In the genomic region with DNA sequence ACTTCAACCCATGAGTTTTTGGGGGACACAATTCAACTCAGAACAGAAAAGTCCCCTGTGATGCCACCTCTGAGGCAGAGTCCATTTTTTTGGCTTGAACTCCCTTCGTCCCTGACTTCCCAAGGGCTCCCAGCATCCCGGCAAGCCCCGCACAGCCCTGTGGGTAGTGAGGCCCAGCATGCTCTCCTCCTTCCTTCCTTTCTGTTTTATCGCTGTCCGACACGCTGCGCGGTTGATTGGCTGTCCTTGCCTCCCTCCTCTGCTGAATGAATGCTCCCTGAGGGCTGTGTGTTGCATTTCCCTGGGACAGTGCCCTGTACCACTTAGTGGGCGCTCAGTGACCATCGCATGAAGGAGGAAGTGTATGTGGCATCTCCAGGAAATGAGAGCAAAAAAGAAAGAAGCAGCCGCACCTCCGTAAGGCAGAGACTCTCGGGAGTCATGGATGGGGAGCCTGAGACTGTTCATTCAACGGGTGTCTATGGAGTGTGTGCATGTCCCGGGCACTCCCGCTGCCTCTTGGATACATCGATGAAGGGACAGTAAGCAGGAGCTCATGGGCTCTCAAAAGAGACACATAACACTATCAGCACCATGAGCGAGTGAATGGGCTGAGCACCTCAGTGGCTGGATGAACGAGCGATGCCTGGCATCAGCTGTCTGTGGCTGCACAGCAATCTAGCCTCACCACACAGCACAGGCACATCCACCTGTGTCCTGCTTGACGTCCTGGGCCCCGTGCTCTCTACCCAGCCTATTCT, we compare ENCODE assay signal across 30 cellular contexts. TPM values are rescaled to one million over a fixed set of nuclear protein-coding genes. Genes with fewer than 3 reads are reported as not detected.
A peak's percentile ranks its signal among the peaks of the same experiment; 100 is the strongest.
DNase-seq lines count a peak whose midpoint lies in the region; ATAC-seq, FAIRE-seq and TF ChIP-seq lines count a peak whose summit lies in the region.
"Had no signal": no experiment of that assay in that cellular context is flagged by ENCODE, and none has a peak within 500 bp of the region (broad histone marks: within the 10 kb centered on the region; RNA-seq: fewer than 3 reads in every experiment).

No MANE protein-coding gene starts in this region.

- H2AK5ac ChIP-seq in H1 (ENCODE audit: low read depth, low read length), result peak overlapping the region; percentile 13; the same call in 1 of the 2 replicates

- peaks cover 0 to 1% (median 0%) of the 10 kb centered on the region in 3 donors for H3K4me1 Mint-ChIP-seq in IgD-negative memory B cell
- peaks cover 0 to 2% of the 10 kb centered on the region in 2 donors for H3K4me1 Mint-ChIP-seq in effector memory CD8-positive, alpha-beta T cell (ENCODE audit: low read depth in 2 of 2)

- H2BK20ac ChIP-seq in H1 (ENCODE audit: low read length), result no peak overlapping the region

- H3K14ac ChIP-seq in H1 (ENCODE audit: insufficient read length), result no peak overlapping the region

- no peak for TF ChIP-seq POLR2A in H1 (IDR thresholded peaks at IDR 0.05; ENCODE audit: control extremely low read depth in 1 of 2, low read depth in 2 of 2, low read length in 2 of 2)
- TF ChIP-seq POLR2A in spleen (IDR thresholded peaks at IDR 0.05), result no peak

- ATAC-seq in right cardiac atrium (no peak), upper lobe of right lung (no peak)
- no peak for ATAC-seq in effector memory CD8-positive, alpha-beta T cell (replicated peaks)
- ATAC-seq: GM12878, HCT116, PC-3 had no signal

- H3K9me3 ChIP-seq in right cardiac atrium (ENCODE audit: control insufficient read depth, low read length) (no peaks in the 10 kb centered on the region), right atrium auricular region (no peaks in the 10 kb centered on the region), H1 (ENCODE audit: insufficient read depth in 2 of 2, low read depth in 1 of 2, low read length in 1 of 2) (no peaks in the 10 kb centered on the region), spleen (no peaks in the 10 kb centered on the region), upper lobe of right lung (no peaks in the 10 kb centered on the region)

- TF ChIP-seq EP300 in H1 (IDR thresholded peaks at IDR 0.05; ENCODE audit: borderline replicate concordance in 1 of 2, low read depth in 2 of 2, low read length in 2 of 2), result no peak

- no peak for TF ChIP-seq CTCF in right atrium auricular region (IDR thresholded peaks at IDR 0.05)
- TF ChIP-seq CTCF in H1 (IDR thresholded peaks at IDR 0.05; ENCODE audit: control extremely low read depth in 1 of 3, insufficient read depth in 1 of 3, low read depth in 1 of 3, low read length in 3 of 3), result no peak
- no peak for TF ChIP-seq CTCF in spleen (IDR thresholded peaks at IDR 0.05 in 8 of 11, conservative IDR thresholded peaks at IDR 0.05 in 3 of 11)
- TF ChIP-seq CTCF in upper lobe of right lung (IDR thresholded peaks at IDR 0.05), result no peak

- H3K36me3 ChIP-seq in right atrium auricular region (no peaks in the 10 kb centered on the region), H1 (ENCODE audit: control insufficient read depth in 2 of 4, insufficient read depth in 4 of 4, low read length in 3 of 4) (no peaks in the 10 kb centered on the region), spleen (no peaks in the 10 kb centered on the region), upper lobe of right lung (no peaks in the 10 kb centered on the region)

- H3K4me3 Mint-ChIP-seq in IgD-negative memory B cell, result no peak overlapping the region
- no peak overlapping the region for H3K4me3 Mint-ChIP-seq in effector memory CD8-positive, alpha-beta T cell
- H3K4me3 Mint-ChIP-seq: CD8-positive, alpha-beta memory T cell had no signal

- H3K27me3 ChIP-seq in right cardiac atrium (ENCODE audit: control insufficient read depth, insufficient read depth) (no peaks in the 10 kb centered on the region), right atrium auricular region (no peaks in the 10 kb centered on the region), H1 (replicated peaks in 1 of 4; ENCODE audit: control insufficient read depth in 3 of 4, extremely low read depth in 1 of 4, insufficient read depth in 3 of 4, low read length in 3 of 4) (peaks cover 3 to 21% (median 20%) of the 10 kb centered on the region in 4 experiments; a peak in 6 of 7 replicates), spleen (replicated peaks in 1 of 7) (peaks cover 0 to 93% (median 25%) of the 10 kb centered on the region in 7 donors), upper lobe of right lung (peaks cover 56% of the 10 kb centered on the region)

- no peak overlapping the region for H2BK5ac ChIP-seq in H1 (ENCODE audit: low read depth, low read length)

- POLR2A ChIA-PET in H1 (lab: Charles Lee; ENCODE audit: partially characterized antibody), result no interaction called here

- no peak overlapping the region for H3K27ac ChIP-seq in right cardiac atrium (ENCODE audit: low read length)
- H3K27ac ChIP-seq in right atrium auricular region, result no peak overlapping the region
- no peak overlapping the region for H3K27ac ChIP-seq in H1 (ENCODE audit: low read depth, low read length)
- no peak overlapping the region for H3K27ac ChIP-seq in spleen
- H3K27ac ChIP-seq in upper lobe of right lung, result no peak overlapping the region
- H3K27ac ChIP-seq: C4-2B, HL-60 had no signal

- H3K4me3 ChIP-seq in right cardiac atrium (ENCODE audit: low read length) (no peak overlapping the region), right atrium auricular region (no peak overlapping the region), H1 (ENCODE audit: extremely low read depth in 1 of 4, insufficient read depth in 2 of 4, low read depth in 3 of 4, low read length in 4 of 4) (no peak overlapping the region), spleen (no peak overlapping the region), upper lobe of right lung (no peak overlapping the region)
- H3K4me3 ChIP-seq: GM12878 had no signal

- H4K20me1 ChIP-seq in H1 (replicated peaks in 1 of 2; ENCODE audit: control insufficient read depth in 1 of 2, insufficient read depth in 2 of 2, low read length in 2 of 2), result no peaks in the 10 kb centered on the region

- H3K27me3 Mint-ChIP-seq in IgD-negative memory B cell, result peaks cover 32% of the 10 kb centered on the region
- H3K27me3 Mint-ChIP-seq in effector memory CD8-positive, alpha-beta T cell, result peaks cover 43 to 89% of the 10 kb centered on the region in 2 donors

- WGBS in right cardiac atrium, result 82% methylated on average over 22 of the region's 22 CpGs
- WGBS in H1 (ENCODE audit: extremely low coverage in 1 of 2, insufficient coverage in 1 of 2, insufficient read length in 1 of 2, insufficient replicate concordance in 2 of 2, low coverage in 1 of 2, low lambda C conversion rate in 2 of 2, missing lambda C conversion rate in 1 of 2), 2 experiments, result 83% methylated on average over 22 of the region's 22 CpGs; no CpG with 5 or more reads in 1 of the 2 experiments
- 78 to 86% (median 82%) methylated on average over 22 of the region's 22 CpGs for WGBS in spleen, 5 donors

- no peak overlapping the region for H3K4me2 ChIP-seq in H1 (ENCODE audit: insufficient read depth in 1 of 2, low read depth in 2 of 2, low read length in 2 of 2)

- H3K23ac ChIP-seq in H1 (ENCODE audit: insufficient read length), result no peak overlapping the region

- no peak overlapping the region for H2AFZ ChIP-seq in H1 (ENCODE audit: low read length)

- no peak overlapping the region for H4K91ac ChIP-seq in H1 (replicated peaks; ENCODE audit: insufficient read length, low read length)

- no peak overlapping the region for H2BK120ac ChIP-seq in H1 (replicated peaks; ENCODE audit: low read depth, low read length)

- no peaks in the 10 kb centered on the region for H3K4me1 ChIP-seq in right cardiac atrium (ENCODE audit: control insufficient read depth, insufficient read depth, low read length)
- H3K4me1 ChIP-seq in right atrium auricular region, result no peaks in the 10 kb centered on the region
- peaks cover 0 to 6% (median under 1%) of the 10 kb centered on the region in 4 experiments; a peak in 3 of 7 replicates for H3K4me1 ChIP-seq in H1 (replicated peaks in 1 of 4; ENCODE audit: control insufficient read depth in 3 of 4, insufficient read depth in 4 of 4, low read length in 3 of 4)
- H3K4me1 ChIP-seq in spleen, result no peaks in the 10 kb centered on the region
- H3K4me1 ChIP-seq in upper lobe of right lung, result no peaks in the 10 kb centered on the region

- H3K4ac ChIP-seq in H1 (replicated peaks; ENCODE audit: insufficient read length, low read depth, low read length), result no peak overlapping the region

- H3K56ac ChIP-seq in H1 (replicated peaks; ENCODE audit: insufficient read length, low read depth, low read length), result no peak overlapping the region

- no peaks in the 10 kb centered on the region for H3K79me1 ChIP-seq in H1 (ENCODE audit: low read depth, low read length)

- no peak for TF ChIP-seq RAD21 in H1 (IDR thresholded peaks at IDR 0.05 in 1 of 2, conservative IDR thresholded peaks at IDR 0.05 in 1 of 2; ENCODE audit: low read depth in 2 of 2, low read length in 2 of 2)

- H4K5ac ChIP-seq in H1 (ENCODE audit: insufficient read length, low read depth, low read length), result no peak overlapping the region

- DNase-seq in right cardiac atrium, result peak in 2 of 3 donors; percentile 2 to 14
- DNase-seq in right atrium auricular region (ENCODE audit: low spot score), result no peak
- DNase-seq in H1 (ENCODE audit: low read depth in 1 of 2, low spot score in 2 of 2), result no peak
- DNase-seq in spleen, result peak; percentile 56
- DNase-seq in ureter (ENCODE audit: low spot score), result no peak
- DNase-seq in effector memory CD8-positive, alpha-beta T cell, result no peak
- no peak for DNase-seq in upper lobe of right lung
- DNase-seq: DMS 273 treated with DMSO at 0.1 percent for 48 hours, DMS79, EL, GDM1, Karpas-422, NCI-H1105, NCI-H1436 treated with DMSO at 0.1 percent for 48 hours, NCI-H187 treated with DMSO at 0.1 percent for 48 hours, NCI-H2171 treated with DMSO at 0.1 percent for 48 hours, NCI-H345, NCI-H510A treated with DMSO at 0.1 percent for 48 hours, NCI-H774, PC-3, SHP77 had no signal

- H2BK15ac ChIP-seq in H1 (ENCODE audit: low read length), result no peak overlapping the region

- no peak overlapping the region for H3K9ac ChIP-seq in H1 (replicated peaks in 1 of 4; ENCODE audit: extremely low read depth in 1 of 4, low read depth in 3 of 4, low read length in 3 of 4)

- H4K8ac ChIP-seq in H1 (ENCODE audit: extremely low read depth, insufficient read depth, low read length), result 0 out of 2 replicates have a peak overlapping the region, but pooled peaks have one; percentile 2

- no peaks in the 10 kb centered on the region for H3K79me2 ChIP-seq in H1 (ENCODE audit: control insufficient read depth in 1 of 2, insufficient read depth in 2 of 2, low read length in 2 of 2)

- H2BK12ac ChIP-seq in H1 (ENCODE audit: low read depth, low read length), result no peak overlapping the region

- no peak overlapping the region; the same call in 1 of the 2 replicates for H3K18ac ChIP-seq in H1 (ENCODE audit: extremely low read depth, low read length)

- CTCF ChIA-PET in H1 (lab: Charles Lee; ENCODE audit: partially characterized antibody), result interaction anchor here (1.1 to 1.7 kb wide), 2 partner anchors 9 to 11 kb away, joined by 3 to 6 read pairs; no protein-coding TSS in a partner anchor

- FAIRE-seq in H1 (lab: Jason Lieb, UNC), result no peak
- FAIRE-seq: A204.1, GM12878 had no signal

- H3K36me3 Mint-ChIP-seq in IgD-negative memory B cell, result no peaks in the 10 kb centered on the region
- peaks cover 3% of the 10 kb centered on the region for H3K36me3 Mint-ChIP-seq in effector memory CD8-positive, alpha-beta T cell (ENCODE audit: insufficient read depth)
- H3K36me3 Mint-ChIP-seq: CD8-positive, alpha-beta memory T cell had no signal

- intact Hi-C loops in right cardiac atrium (cut with DNase I) (no loop called here), spleen (cut with DNase I; ENCODE audit: low total_unique reads) (no loop called here), upper lobe of right lung (cut with DNase I) (no loop called here)

- H3K9me3 Mint-ChIP-seq in IgD-negative memory B cell, result no peaks in the 10 kb centered on the region
- H3K9me3 Mint-ChIP-seq in effector memory CD8-positive, alpha-beta T cell, result no peaks in the 10 kb centered on the region
- H3K9me3 Mint-ChIP-seq: CD8-positive, alpha-beta memory T cell had no signal

- peak overlapping the region; percentile 19 to 46 (median 43) for H3K27ac Mint-ChIP-seq in IgD-negative memory B cell
- no peak overlapping the region for H3K27ac Mint-ChIP-seq in effector memory CD8-positive, alpha-beta T cell
- H3K27ac Mint-ChIP-seq: CD8-positive, alpha-beta memory T cell had no signal

- no peaks in the 10 kb centered on the region; the same call in 1 of the 2 replicates for H3K23me2 ChIP-seq in H1 (ENCODE audit: low read depth, low read length)

RNA-seq across cellular contexts. Expression of gene IRX4, which starts 10.1 kb away (rescaled TPM):
- total RNA-seq in right cardiac atrium (under 1 TPM in 1 of 4 donors, not detected in 3; 0.21 TPM), right atrium auricular region (not detected), spleen (not detected), ureter (not detected), upper lobe of right lung (not detected)
- polyA plus RNA-seq in right cardiac atrium (not detected), IgD-negative memory B cell (not detected), H1 (2011; rRNA removed) (0.45 and 0.97 TPM in 2 replicates), spleen (under 1 TPM in 1 of 3 donors, not detected in 2; 0.05 TPM)
- 0.82 and 1.2 TPM in 2 replicates for total RNA-seq in H1 (2021; fragmentation: NEBNext Ultra II Directional; extraction: Animal tissue kit (Norgen Biotek cat#: 25700))
- polyA plus RNA-seq in H1 (2011; cell fraction: cytosol; rRNA removed), result 0.87 TPM
- 1.8 TPM for polyA plus RNA-seq in H1 (2011; cell fraction: nucleus; rRNA removed)
- 0.40 to 1.2 TPM (median 1.1 TPM) in 4 replicates for polyA plus RNA-seq in H1 (2012, experiment 1 of 2)
- polyA plus RNA-seq in H1 (2012, experiment 2 of 2), result 1.1 TPM
- 1.0 TPM for polyA plus RNA-seq in H1 (2013, experiment 1 of 2)
- polyA plus RNA-seq in H1 (2013, experiment 2 of 2), result 0.75 TPM
- 0.16 and 0.44 TPM in 2 replicates for polyA minus RNA-seq in H1 (2011; rRNA and poly(A)+ RNA removed)
- polyA minus RNA-seq in H1 (2011; cell fraction: cytosol; rRNA and poly(A)+ RNA removed), result 0.95 TPM
- polyA minus RNA-seq in H1 (2011; cell fraction: nucleus; rRNA and poly(A)+ RNA removed), result 0.50 TPM
- total RNA-seq: CD8-positive, alpha-beta memory T cell; GM12878; H4; PC-3 had no signal
- polyA plus RNA-seq: AG04450; CD8-positive, alpha-beta memory T cell; GM12878 had no signal

Comparison
In these comparisons a context has a peak if more than half of its experiments do, and no peak if none do; other contexts are left out.
1. DNase-seq: peak in right cardiac atrium (2 of 3) and spleen (single experiment); none in right atrium auricular region (single experiment), H1 (0 of 2), ureter (single experiment), effector memory CD8-positive, alpha-beta T cell (0 of 3) and upper lobe of right lung (single experiment).
2. H3K27ac Mint-ChIP-seq: peak in IgD-negative memory B cell (3 of 3); none in effector memory CD8-positive, alpha-beta T cell (0 of 2).